ENCODE assay signal across 13 cellular contexts in genomic region chr7:4733936-4734528, GRCh38. TPM values are rescaled to one million over a fixed set of nuclear protein-coding genes. Genes with fewer than 3 reads are reported as not detected.
DNase-seq lines count a peak whose midpoint lies in the region; ATAC-seq, FAIRE-seq and TF ChIP-seq lines count a peak whose summit lies in the region.
"Had no signal": no experiment of that assay in that cellular context is flagged by ENCODE, and none has a peak within 500 bp of the region (broad histone marks: within the 10 kb centered on the region; RNA-seq: fewer than 3 reads in every experiment).

No MANE protein-coding gene starts in this region.

- H3K9ac ChIP-seq in GM12878 (ENCODE audit: control insufficient read depth, insufficient read depth, low read length), result no peak overlapping the region

- H3K79me2 ChIP-seq in GM12878 (ENCODE audit: control insufficient read depth, insufficient read depth, low read length), result peaks cover 2% of the 10 kb centered on the region

- peaks cover 4 to 16% of the 10 kb centered on the region in 2 donors for H3K36me3 Mint-ChIP-seq in CD4-positive, alpha-beta memory T cell
- peaks cover 31% of the 10 kb centered on the region for H3K36me3 Mint-ChIP-seq in nephron progenitor cell (ENCODE audit: low read depth)

- FAIRE-seq in GM12878 (lab: Jason Lieb, UNC), result peak; percentile 78
- FAIRE-seq: endometrium had no signal

- intact Hi-C loops in CD4-positive, alpha-beta memory T cell (cut with micrococcal nuclease), result no loop called here
- intact Hi-C loops in GM12878 (cut with micrococcal nuclease; ENCODE audit: unreplicated experiment), result no loop called here
- intact Hi-C loops in lower lobe of right lung (cut with DNase I), result no loop called here

- no peak for TF ChIP-seq RAD21 in GM12878 (IDR thresholded peaks at IDR 0.05; ENCODE audit: insufficient read depth, low read depth, low read length)

- POLR2A ChIA-PET in CD4-positive, alpha-beta memory T cell (lab: Charles Lee; ENCODE audit: partially characterized antibody), result interaction anchor here (0.6 to 2.1 kb wide), 2 partner anchors 93 to 124 kb away, joined by 3 to 8 read pairs; no protein-coding TSS in a partner anchor
- POLR2A ChIA-PET in GM12878 (lab: Charles Lee), result no interaction called here

- no peak overlapping the region for H3K27ac ChIP-seq in CD4-positive, alpha-beta memory T cell (ENCODE audit: low read depth, low read length)
- H3K27ac ChIP-seq in KOPT-K1 (ENCODE audit: low read depth, low read length, poor library complexity, severe bottlenecking) (peak overlapping the region; percentile 78), GM12878 (ENCODE audit: control insufficient read depth, insufficient read depth) (no peak overlapping the region), lower lobe of right lung (no peak overlapping the region)
- H3K27ac ChIP-seq: WERI-Rb-1 had no signal

- peaks cover 30 to 75% (median 52%) of the 10 kb centered on the region in 4 donors for H3K4me1 Mint-ChIP-seq in CD4-positive, alpha-beta memory T cell
- H3K4me1 Mint-ChIP-seq in nephron progenitor cell, result peaks cover 66% of the 10 kb centered on the region

- CTCF ChIA-PET in CD4-positive, alpha-beta memory T cell (lab: Charles Lee; ENCODE audit: partially characterized antibody), result interaction anchor here (0.6 to 3.0 kb wide), 4 partner anchors 8 to 117 kb away, joined by 3 to 12 read pairs (median 4); no protein-coding TSS in a partner anchor
- CTCF ChIA-PET in GM12878 (lab: Yijun Ruan, JAX), result no interaction called here

- H3K36me3 ChIP-seq in CD4-positive, alpha-beta memory T cell (ENCODE audit: insufficient read depth, low read length), result no peaks in the 10 kb centered on the region
- H3K36me3 ChIP-seq in KOPT-K1 (ENCODE audit: insufficient read depth, low read length) (peaks cover 6% of the 10 kb centered on the region; the same call in 1 of the 2 replicates), GM12878 (ENCODE audit: control insufficient read depth in 2 of 2, insufficient read depth in 2 of 2, low read length in 1 of 2) (peaks cover 3 to 5% of the 10 kb centered on the region in 2 experiments; a peak in 3 of 4 replicates), lower lobe of right lung (peaks cover 7% of the 10 kb centered on the region)

- RAD21 ChIA-PET in GM12878 (lab: Charles Lee; ENCODE audit: unreplicated experiment), result no interaction called here

- no peak for TF ChIP-seq EP300 in GM12878 (IDR thresholded peaks at IDR 0.05; ENCODE audit: borderline replicate concordance in 1 of 2, control insufficient read depth in 1 of 2, low read depth in 2 of 2, low read length in 2 of 2)

- no peaks in the 10 kb centered on the region for H4K20me1 ChIP-seq in GM12878 (ENCODE audit: control insufficient read depth, insufficient read depth)

- WGBS in GM12878 (ENCODE audit: insufficient coverage, insufficient replicate concordance, low lambda C conversion rate, missing lambda C conversion rate), result 68% methylated on average over 15 of the region's 15 CpGs

- no peak overlapping the region for H3K4me2 ChIP-seq in GM12878 (ENCODE audit: control insufficient read depth, insufficient read depth)
- H3K4me2 ChIP-seq: GM23338 had no signal

- no peaks in the 10 kb centered on the region for H3K9me3 Mint-ChIP-seq in CD4-positive, alpha-beta memory T cell
- no peaks in the 10 kb centered on the region for H3K9me3 Mint-ChIP-seq in nephron progenitor cell
- H3K9me3 Mint-ChIP-seq: GM23338 had no signal

- no peak overlapping the region for H2AFZ ChIP-seq in GM12878 (ENCODE audit: control insufficient read depth, low read depth, low read length)
- H2AFZ ChIP-seq: GM23338 had no signal

- TF ChIP-seq CTCF in GM12878 (IDR thresholded peaks at IDR 0.05 in 2 of 3, conservative IDR thresholded peaks at IDR 0.05 in 1 of 3; ENCODE audit: control insufficient read depth in 2 of 3, extremely low read depth in 1 of 3, insufficient read depth in 1 of 3, low read depth in 3 of 3, low read length in 3 of 3) (no peak), nephron progenitor cell (IDR thresholded peaks at IDR 0.05) (no peak), lower lobe of right lung (IDR thresholded peaks at IDR 0.05) (no peak)

- no TSS peak for BruUV-seq in GM12878 (replicated peaks; lab: Mats Ljungman, UMichigan)

- in situ Hi-C loops in GM12878 (cut with MboI), result no loop called here

- H3K4me3 ChIP-seq in CD4-positive, alpha-beta memory T cell (ENCODE audit: low read length in 2 of 2), result no peak overlapping the region
- H3K4me3 ChIP-seq in GM12878 (no peak overlapping the region), lower lobe of right lung (no peak overlapping the region)
- H3K4me3 ChIP-seq: GM23338 had no signal

- peaks cover 44% of the 10 kb centered on the region for H3K4me1 ChIP-seq in CD4-positive, alpha-beta memory T cell (ENCODE audit: insufficient read depth, low read length)
- H3K4me1 ChIP-seq in GM12878 (ENCODE audit: control insufficient read depth, insufficient read depth, low read length) (no peaks in the 10 kb centered on the region), lower lobe of right lung (peaks cover 25% of the 10 kb centered on the region)

- SMC1A ChIA-PET in GM12878 (lab: Charles Lee; ENCODE audit: uncharacterized antibody, unreplicated experiment), result interaction anchor here (1.1 kb wide), 1 partner anchor 60 kb away, joined by 3 read pairs; no protein-coding TSS in a partner anchor

- peak overlapping the region in 6 of 7 donors; percentile 31 to 88 (median 76) for H3K27ac Mint-ChIP-seq in CD4-positive, alpha-beta memory T cell
- H3K27ac Mint-ChIP-seq in nephron progenitor cell, result peak overlapping the region; percentile 96
- H3K27ac Mint-ChIP-seq: GM23338, progenitor cell of endocrine pancreas had no signal

- no peaks in the 10 kb centered on the region for H3K9me3 ChIP-seq in CD4-positive, alpha-beta memory T cell (ENCODE audit: control insufficient read depth in 1 of 2, low read length in 2 of 2)
- H3K9me3 ChIP-seq in KOPT-K1 (ENCODE audit: insufficient read depth, low read length, poor library complexity, severe bottlenecking) (no peaks in the 10 kb centered on the region), GM12878 (replicated peaks; ENCODE audit: control insufficient read depth, insufficient read depth, low read length) (no peaks in the 10 kb centered on the region), lower lobe of right lung (no peaks in the 10 kb centered on the region)

- DNase-seq in CD4-positive, alpha-beta memory T cell, result no peak
- DNase-seq in GM12878 (ENCODE audit: low read depth, low spot score), result no peak
- no peak for DNase-seq in nephron progenitor cell
- no peak for DNase-seq in lower lobe of right lung
- DNase-seq in NCI-H2196 treated with DMSO at 0.1 percent for 48 hours (lab: John Stamatoyannopoulos, UW; ENCODE audit: unreplicated experiment), result no peak
- DNase-seq: MM.1S, WERI-Rb-1 had no signal

- no peaks in the 10 kb centered on the region for H3K27me3 Mint-ChIP-seq in CD4-positive, alpha-beta memory T cell
- H3K27me3 Mint-ChIP-seq in nephron progenitor cell (ENCODE audit: low read depth, poor library complexity), result peaks cover 4% of the 10 kb centered on the region
- H3K27me3 Mint-ChIP-seq: progenitor cell of endocrine pancreas had no signal

- H3K27me3 ChIP-seq in CD4-positive, alpha-beta memory T cell (ENCODE audit: insufficient read depth, low read length), result no peaks in the 10 kb centered on the region
- H3K27me3 ChIP-seq in GM12878 (replicated peaks in 1 of 2; ENCODE audit: control insufficient read depth in 2 of 2, insufficient read depth in 2 of 2, low read length in 1 of 2) (no peaks in the 10 kb centered on the region), lower lobe of right lung (ENCODE audit: low read depth) (no peaks in the 10 kb centered on the region)

- ATAC-seq in GM12878 (no peak), HG03520 (IDR thresholded peaks at IDR 0.05; ENCODE audit: unreplicated experiment) (no peak), lower lobe of right lung (no peak), GM21367 (IDR thresholded peaks at IDR 0.05; ENCODE audit: unreplicated experiment) (no peak)
- ATAC-seq: GM23338 had no signal

- TF ChIP-seq POLR2A in GM12878 (IDR thresholded peaks at IDR 0.05; ENCODE audit: low read depth, low read length), result no peak

- peak overlapping the region in 6 of 8 donors; percentile 22 to 64 (median 56) for H3K4me3 Mint-ChIP-seq in CD4-positive, alpha-beta memory T cell
- no peak overlapping the region for H3K4me3 Mint-ChIP-seq in nephron progenitor cell
- H3K4me3 Mint-ChIP-seq: GM23338 had no signal

RNA-seq across cellular contexts. Expression of gene AP5Z1, which starts 41.4 kb away (rescaled TPM):
- total RNA-seq in CD4-positive, alpha-beta memory T cell, result 100 to 1,000 TPM; 100 to 103 TPM
- 10 to 100 TPM; 29.1 to 40.6 TPM for polyA plus RNA-seq in CD4-positive, alpha-beta memory T cell
- 44.4 and 49.6 TPM in 2 replicates for total RNA-seq in GM12878 (2013; cell fraction: nucleolus; rRNA removed)
- 18.5 and 28.5 TPM in 2 replicates for total RNA-seq in GM12878 (2014; rRNA removed)
- 6.6 and 7.6 TPM in 2 replicates for total RNA-seq in GM12878 (2014; rRNA removed; fragmentation: Illumina TruSeq; extraction: Trizol)
- 35.3 and 43.4 TPM in 2 replicates for total RNA-seq in GM12878 (2021)
- polyA plus RNA-seq in GM12878 (2011; ENCODE audit: low read depth), result 6.4 TPM
- polyA plus RNA-seq in GM12878 (2011; rRNA removed), result 4.1 and 10.4 TPM in 2 replicates
- 12.6 and 22.6 TPM in 2 replicates for polyA plus RNA-seq in GM12878 (2011; cell fraction: cytosol; rRNA removed)
- polyA plus RNA-seq in GM12878 (2011; cell fraction: nucleus; rRNA removed), result 137 and 174 TPM in 2 replicates
- polyA plus RNA-seq in GM12878 (2012), result 27.1 and 35.0 TPM in 2 replicates
- 1.1 and 4.8 TPM in 2 replicates for polyA plus RNA-seq in GM12878 (2014; fragmentation: Illumina TruSeq; extraction: Trizol)
- polyA plus RNA-seq in GM12878 (2014; fragmentation: Nextera tagmentation; extraction: Ambion mirVana), result 1 to 10 TPM in 1 of 2 experiments, under 1 TPM in 1; 0.37 to 2.2 TPM
- polyA plus RNA-seq in GM12878 (2014; rRNA removed), result 40.5 and 46.1 TPM in 2 replicates
- polyA plus RNA-seq in GM12878 (2016; fragmentation: Nextera tagmentation; extraction: Ambion mirVana), result 10 to 100 TPM; 29.2 to 33.8 TPM
- 6.1 and 12.3 TPM in 2 replicates for polyA minus RNA-seq in GM12878 (2011; rRNA and poly(A)+ RNA removed)
- polyA minus RNA-seq in GM12878 (2011; cell fraction: cytosol; rRNA and poly(A)+ RNA removed), result 8.3 and 10.4 TPM in 2 replicates
- polyA minus RNA-seq in GM12878 (2011; cell fraction: nucleus; rRNA and poly(A)+ RNA removed), result 41.2 and 66.5 TPM in 2 replicates
- 50.4 TPM for total RNA-seq in lower lobe of right lung

RNA-seq across cellular contexts. Expression of gene FOXK1, which starts 51.9 kb away (rescaled TPM):
- total RNA-seq in CD4-positive, alpha-beta memory T cell, result 10 to 100 TPM; 52.9 to 53.3 TPM
- 1 to 10 TPM; 1.3 to 5.0 TPM for polyA plus RNA-seq in CD4-positive, alpha-beta memory T cell
- 54.8 and 57.8 TPM in 2 replicates for total RNA-seq in GM12878 (2013; cell fraction: nucleolus; rRNA removed)
- total RNA-seq in GM12878 (2014; rRNA removed), result 10.6 and 11.6 TPM in 2 replicates
- 5.6 and 5.9 TPM in 2 replicates for total RNA-seq in GM12878 (2014; rRNA removed; fragmentation: Illumina TruSeq; extraction: Trizol)
- total RNA-seq in GM12878 (2021), result 30.8 and 31.8 TPM in 2 replicates
- 3.2 TPM for polyA plus RNA-seq in GM12878 (2011; ENCODE audit: low read depth)
- 2.2 and 3.6 TPM in 2 replicates for polyA plus RNA-seq in GM12878 (2011; rRNA removed)
- polyA plus RNA-seq in GM12878 (2011; cell fraction: cytosol; rRNA removed), result 4.7 and 5.3 TPM in 2 replicates
- polyA plus RNA-seq in GM12878 (2011; cell fraction: nucleus; rRNA removed), result 10.5 and 16.9 TPM in 2 replicates
- 7.8 and 10.2 TPM in 2 replicates for polyA plus RNA-seq in GM12878 (2012)
- 2.0 and 4.0 TPM in 2 replicates for polyA plus RNA-seq in GM12878 (2014; fragmentation: Illumina TruSeq; extraction: Trizol)
- polyA plus RNA-seq in GM12878 (2014; fragmentation: Nextera tagmentation; extraction: Ambion mirVana), result under 1 TPM; 0.24 TPM
- 8.5 and 10.2 TPM in 2 replicates for polyA plus RNA-seq in GM12878 (2014; rRNA removed)
- polyA plus RNA-seq in GM12878 (2016; fragmentation: Nextera tagmentation; extraction: Ambion mirVana), result 1 to 10 TPM; 4.4 to 4.7 TPM
- polyA minus RNA-seq in GM12878 (2011; rRNA and poly(A)+ RNA removed), result 7.5 and 18.3 TPM in 2 replicates
- 12.9 and 15.0 TPM in 2 replicates for polyA minus RNA-seq in GM12878 (2011; cell fraction: cytosol; rRNA and poly(A)+ RNA removed)
- polyA minus RNA-seq in GM12878 (2011; cell fraction: nucleus; rRNA and poly(A)+ RNA removed), result 6.5 and 13.9 TPM in 2 replicates
- 28.8 TPM for total RNA-seq in lower lobe of right lung
